ENCODE assay signal across 28 cellular contexts in genomic region chr3:140424726-140425125, GRCh38.
"Had no signal": no experiment of that assay in that cellular context is flagged by ENCODE, and none has a peak within 500 bp of the region (broad histone marks: within the 10 kb centered on the region; RNA-seq: fewer than 3 reads in every experiment).

No MANE protein-coding gene starts in this region.

- H3K27ac Mint-ChIP-seq: activated CD4-positive, alpha-beta T cell treated with anti-CD3 and anti-CD28 coated beads, Interleukin-2, amount 10 ng/mL, durations not matched to agents 7 days and 5 days; activated CD8-positive, alpha-beta T cell treated with anti-CD3 and anti-CD28 coated beads for 36 hours; activated naive CD8-positive, alpha-beta T cell treated with anti-CD3 and anti-CD28 coated beads, Interleukin-2, amount 10 ng/mL, durations not matched to agents 7 days and 5 days; activated T-helper 2 cell treated with anti-CD3 and anti-CD28 coated beads, Interferon-gamma antibody, Interleukin-2, Interleukin-4, amounts not matched to agents 10 μg/mL and 5 μg/mL and 100 μg/mL, durations not matched to agents 14 hours and 24 hours and 36 hours; T-helper 17 cell had no signal

- H3K9me3 ChIP-seq: adrenal gland, body of pancreas, SJSA1 had no signal

- H3K27me3 ChIP-seq: adrenal gland, body of pancreas, SJSA1 had no signal

- H3K4me1 Mint-ChIP-seq: activated CD4-positive, alpha-beta T cell treated with anti-CD3 and anti-CD28 coated beads, Interleukin-2, amount 10 ng/mL, durations not matched to agents 7 days and 5 days; T-helper 17 cell had no signal

- H3K9me3 Mint-ChIP-seq: activated CD4-positive, alpha-beta T cell treated with anti-CD3 and anti-CD28 coated beads, Interleukin-2, amount 10 ng/mL, durations not matched to agents 7 days and 5 days; activated CD8-positive, alpha-beta T cell treated with anti-CD3 and anti-CD28 coated beads for 36 hours; activated naive CD8-positive, alpha-beta T cell treated with anti-CD3 and anti-CD28 coated beads, Interleukin-2, amount 10 ng/mL, durations not matched to agents 7 days and 5 days; activated T-cell treated with anti-CD3 and anti-CD28 coated beads, Interleukin-2, amount 50 U/mL, for 72 hours; activated T-helper 2 cell treated with anti-CD3 and anti-CD28 coated beads, Interferon-gamma antibody, Interleukin-2, Interleukin-4, amounts not matched to agents 10 μg/mL and 5 μg/mL and 100 μg/mL, durations not matched to agents 14 hours and 24 hours and 36 hours had no signal

- H3K4me3 ChIP-seq: adrenal gland, body of pancreas, SJSA1 had no signal

- H3K36me3 ChIP-seq: adrenal gland, SJSA1 had no signal

- H3K4me3 Mint-ChIP-seq: activated CD4-positive, alpha-beta T cell treated with anti-CD3 and anti-CD28 coated beads, Interleukin-2, amount 10 ng/mL, durations not matched to agents 7 days and 5 days; activated CD8-positive, alpha-beta T cell treated with anti-CD3 and anti-CD28 coated beads for 36 hours; activated naive CD8-positive, alpha-beta T cell treated with anti-CD3 and anti-CD28 coated beads, Interleukin-2, amount 10 ng/mL, durations not matched to agents 7 days and 5 days; activated T-cell treated with anti-CD3 and anti-CD28 coated beads, Interleukin-2, amount 50 U/mL, for 72 hours; T-helper 17 cell had no signal

- FAIRE-seq: bronchial epithelial cell, RCC 7860, TTC549 had no signal

- H3K27me3 Mint-ChIP-seq: activated CD8-positive, alpha-beta T cell treated with anti-CD3 and anti-CD28 coated beads for 36 hours had no signal

- DNase-seq: activated CD4-positive, alpha-beta T cell treated with anti-CD3 and anti-CD28 coated beads, Interleukin-2, amount 10 ng/mL, durations not matched to agents 7 days and 5 days; activated CD4-positive, CD25-positive, alpha-beta regulatory T cell; activated CD8-positive, alpha-beta memory T cell treated with anti-CD3 and anti-CD28 coated beads, Interleukin-2, amount 50 U/mL, for 4 hours; activated CD8-positive, alpha-beta T cell treated with anti-CD3 and anti-CD28 coated beads for 36 hours; activated naive CD4-positive, alpha-beta T cell treated with anti-CD3 and anti-CD28 coated beads, Interleukin-2, amount 50 U/mL, for 16 hours; activated naive CD8-positive, alpha-beta T cell treated with anti-CD3 and anti-CD28 coated beads, Interleukin-2, amount 10 ng/mL, durations not matched to agents 7 days and 5 days; activated T-cell treated with anti-CD3 and anti-CD28 coated beads, Interleukin-2, amount 50 U/mL, for 72 hours; adrenal gland; aorta; body of pancreas; Kasumi-1; KBM-7; NCI-H1048; NCI-H146; NCI-H187 treated with DMSO at 0.1 percent for 48 hours; NCI-H2081 treated with DMSO at 0.1 percent for 48 hours; NCI-H446; NCI-H524; PC-3; SHP77; T-helper 17 cell; T-helper 9 cell had no signal

- H3K27ac ChIP-seq: adrenal gland, body of pancreas, SJSA1, VCaP had no signal

- H3K36me3 Mint-ChIP-seq: activated naive CD8-positive, alpha-beta T cell treated with anti-CD3 and anti-CD28 coated beads, Interleukin-2, amount 10 ng/mL, durations not matched to agents 7 days and 5 days had no signal

- ATAC-seq: activated CD8-positive, alpha-beta T cell treated with anti-CD3 and anti-CD28 coated beads for 36 hours; activated T-cell treated with anti-CD3 and anti-CD28 coated beads, Interleukin-2, amount 50 U/mL, for 72 hours; body of pancreas; PC-3; T-helper 17 cell had no signal

- H3K4me1 ChIP-seq: SJSA1 had no signal
